ENCODE assay signal across 8 cellular contexts in genomic region chr12:5083955-5084849, GRCh38. TPM values are rescaled to one million over a fixed set of nuclear protein-coding genes. Genes with fewer than 3 reads are reported as not detected.
DNase-seq lines count a peak whose midpoint lies in the region; ATAC-seq, FAIRE-seq and TF ChIP-seq lines count a peak whose summit lies in the region.

No MANE protein-coding gene starts in this region.

- intact Hi-C loops in esophagus muscularis mucosa (cut with DNase I) = loop anchor here (1.0 to 2.0 kb wide), 2 partner anchors 62 to 229 kb away; no protein-coding TSS in a partner anchor

- TF ChIP-seq POLR2A in esophagus muscularis mucosa (IDR thresholded peaks at IDR 0.05; ENCODE audit: low read depth) = no peak

- H3K9me3 Mint-ChIP-seq in nephron progenitor cell = no peaks in the 10 kb centered on the region

- DNase-seq in NCI-H2171 treated with DMSO at 0.1 percent for 48 hours (lab: John Stamatoyannopoulos, UW) (peak; percentile 36), NCI-H2171 (lab: John Stamatoyannopoulos, UW) (no peak), RCC 7860 (ENCODE audit: low spot score) (peak; percentile 35), esophagus muscularis mucosa (ENCODE audit: extremely low spot score) (no peak), nephron progenitor cell (peak; percentile 54)

- H3K27ac ChIP-seq in esophagus muscularis mucosa (replicated peaks in 1 of 4) = no peak overlapping the region

- TF ChIP-seq CTCF in esophagus muscularis mucosa (IDR thresholded peaks at IDR 0.05) (peak; percentile 61 to 72 (median 67)), nephron progenitor cell (IDR thresholded peaks at IDR 0.05) (peak; percentile 74)

- peak; percentile 86 for TF ChIP-seq RAD21 in Ishikawa (IDR thresholded peaks at IDR 0.05; ENCODE audit: low read depth)

- WGBS in esophagus muscularis mucosa = 58% methylated on average over 11 of the region's 11 CpGs

- peaks cover 0 to 1% (median under 1%) of the 10 kb centered on the region in 4 donors for H3K4me1 ChIP-seq in esophagus muscularis mucosa

- H3K9me3 ChIP-seq in esophagus muscularis mucosa = no peaks in the 10 kb centered on the region

- no peaks in the 10 kb centered on the region for H3K36me3 Mint-ChIP-seq in nephron progenitor cell (ENCODE audit: low read depth)

- no peak overlapping the region for H3K4me3 Mint-ChIP-seq in nephron progenitor cell

- no peak overlapping the region for H3K27ac Mint-ChIP-seq in nephron progenitor cell

- TF ChIP-seq EP300 in Ishikawa (IDR thresholded peaks at IDR 0.05; ENCODE audit: borderline replicate concordance) = no peak
- TF ChIP-seq EP300 in esophagus muscularis mucosa (IDR thresholded peaks at IDR 0.05) = no peak

- H3K27me3 ChIP-seq in esophagus muscularis mucosa = peaks cover 0 to 12% (median 0%) of the 10 kb centered on the region in 4 donors

- peaks cover 26% of the 10 kb centered on the region for H3K27me3 Mint-ChIP-seq in nephron progenitor cell (ENCODE audit: low read depth, poor library complexity)

- peaks cover 16% of the 10 kb centered on the region for H3K4me1 Mint-ChIP-seq in nephron progenitor cell

- ATAC-seq in HG03097 (IDR thresholded peaks at IDR 0.05; ENCODE audit: low FRiP score, unreplicated experiment) (no peak), GM21381 (IDR thresholded peaks at IDR 0.05; ENCODE audit: unreplicated experiment) (no peak)

- peak; percentile 42 for FAIRE-seq in RCC 7860 (lab: Jason Lieb, UNC)

- H3K36me3 ChIP-seq in esophagus muscularis mucosa = no peaks in the 10 kb centered on the region

- no peak overlapping the region for H3K4me3 ChIP-seq in esophagus muscularis mucosa

TF ChIP-seq in Ishikawa, 13 proteins besides CTCF, POLR2A, EP300 and RAD21:
- TF ChIP-seq USF1 (IDR thresholded peaks at IDR 0.05) (no peak), MAX (IDR thresholded peaks at IDR 0.05) (no peak), FOXM1 (IDR thresholded peaks at IDR 0.05; ENCODE audit: borderline replicate concordance, low read depth) (no peak), YY1 (IDR thresholded peaks at IDR 0.05; ENCODE audit: low read depth) (no peak), NFIC (IDR thresholded peaks at IDR 0.05) (no peak), EGR1 (IDR thresholded peaks at IDR 0.05) (no peak), ZBTB7A (IDR thresholded peaks at IDR 0.05; ENCODE audit: low read depth) (no peak), TCF12 (IDR thresholded peaks at IDR 0.05; ENCODE audit: low read depth) (no peak), CEBPB (IDR thresholded peaks at IDR 0.05) (no peak), CREB1 (IDR thresholded peaks at IDR 0.05; ENCODE audit: low read depth) (no peak), REST (IDR thresholded peaks at IDR 0.05; ENCODE audit: low read depth) (no peak), TEAD4 (IDR thresholded peaks at IDR 0.05) (no peak), TAF1 (IDR thresholded peaks at IDR 0.05; ENCODE audit: low read depth) (no peak)
TF ChIP-seq in Ishikawa: peak in this region for 0.

RNA-seq across cellular contexts. Expression of gene KCNA5, which starts 40.5 kb away (rescaled TPM):
- total RNA-seq in esophagus muscularis mucosa = 1 to 10 TPM; 1.2 to 5.9 (median 2.2) TPM

Comparison
In these comparisons a context has a peak if more than half of its experiments do, and no peak if none do; other contexts are left out.
1. DNase-seq: peak in NCI-H2171 treated with DMSO at 0.1 percent for 48 hours (single experiment), RCC 7860 (single experiment) and nephron progenitor cell (single experiment); none in NCI-H2171 (single experiment) and esophagus muscularis mucosa (single experiment).